Comparison of ENCODE assay signal across 9 cellular contexts in genomic region chr6:31204751-31205145, GRCh38. TPM values are rescaled to one million over a fixed set of nuclear protein-coding genes. Genes with fewer than 3 reads are reported as not detected.
DNase-seq lines count a peak whose midpoint lies in the region; ATAC-seq and TF ChIP-seq lines count a peak whose summit lies in the region.
"Had no signal": no experiment of that assay in that cellular context is flagged by ENCODE, and none has a peak within 500 bp of the region (broad histone marks: within the 10 kb centered on the region; RNA-seq: fewer than 3 reads in every experiment).

No MANE protein-coding gene starts in this region.

- TF ChIP-seq CTCF in foreskin fibroblast (IDR thresholded peaks at IDR 0.05; ENCODE audit: low read depth, low read length) (no peak), suprapubic skin (IDR thresholded peaks at IDR 0.05) (no peak)

- H3K36me3 ChIP-seq in suprapubic skin: no peaks in the 10 kb centered on the region

- no peak for TF ChIP-seq POLR2A in suprapubic skin (IDR thresholded peaks at IDR 0.05)

- intact Hi-C loops in left colon (cut with DNase I, micrococcal nuclease): no loop called here

- TF ChIP-seq EP300 in suprapubic skin (IDR thresholded peaks at IDR 0.05): no peak

- no peak for ATAC-seq in left colon
- ATAC-seq in HG02678 (IDR thresholded peaks at IDR 0.05; ENCODE audit: unreplicated experiment): no peak

- H3K27ac Mint-ChIP-seq in activated T-cell treated with anti-CD3 and anti-CD28 coated beads, Interleukin-2, amount 50 U/mL, for 24 hours: peak overlapping the region; percentile 99

- DNase-seq in activated T-cell treated with anti-CD3 and anti-CD28 coated beads, Interleukin-2, amount 50 U/mL, for 24 hours: no peak
- no peak for DNase-seq in activated T-cell treated with anti-CD3 and anti-CD28 coated beads, Interleukin-2, amount 50 U/mL, for 1 hour
- DNase-seq in RPMI7951 (ENCODE audit: low read depth) (peak; percentile 13), foreskin fibroblast (peak; percentile 4 to 19), suprapubic skin (ENCODE audit: low spot score in 2 of 2) (no peak), left colon (no peak), NCI-H748 (lab: John Stamatoyannopoulos, UW; ENCODE audit: unreplicated experiment) (no peak)
- DNase-seq: islet precursor cell had no signal

- peaks cover 5% of the 10 kb centered on the region for H3K9me3 Mint-ChIP-seq in activated T-cell treated with anti-CD3 and anti-CD28 coated beads, Interleukin-2, amount 50 U/mL, for 24 hours

- WGBS in suprapubic skin: 83% methylated on average over 4 of the region's 4 CpGs

- H3K4me3 ChIP-seq in foreskin fibroblast (ENCODE audit: low read depth in 1 of 2, low read length in 2 of 2): no peak overlapping the region
- H3K4me3 ChIP-seq in suprapubic skin: peak overlapping the region; percentile 53

- H3K4me1 ChIP-seq in suprapubic skin: peaks cover 13% of the 10 kb centered on the region

- H3K36me3 Mint-ChIP-seq in activated T-cell treated with anti-CD3 and anti-CD28 coated beads, Interleukin-2, amount 50 U/mL, for 24 hours (ENCODE audit: low read depth): peaks cover 11% of the 10 kb centered on the region

- H3K27ac ChIP-seq in suprapubic skin: no peak overlapping the region

- no peaks in the 10 kb centered on the region for H3K9me3 ChIP-seq in suprapubic skin

- H3K27me3 ChIP-seq in suprapubic skin: no peaks in the 10 kb centered on the region

- H3K4me1 Mint-ChIP-seq in activated T-cell treated with anti-CD3 and anti-CD28 coated beads, Interleukin-2, amount 50 U/mL, for 24 hours (ENCODE audit: low read depth): peaks cover 59% of the 10 kb centered on the region

- peak overlapping the region; percentile 87 for H3K4me3 Mint-ChIP-seq in activated T-cell treated with anti-CD3 and anti-CD28 coated beads, Interleukin-2, amount 50 U/mL, for 24 hours

- no peaks in the 10 kb centered on the region for H3K27me3 Mint-ChIP-seq in activated T-cell treated with anti-CD3 and anti-CD28 coated beads, Interleukin-2, amount 50 U/mL, for 24 hours

RNA-seq across cellular contexts. Expression of gene POU5F1, which starts 34.3 kb away (rescaled TPM):
- total RNA-seq in RPMI7951 (2014; rRNA removed; shearing (Covaris generic)): 0.36 TPM in 1 of 2 replicates, not detected in the other
- 10 to 100 TPM in 1 of 4 donors, 1 to 10 TPM in 2, under 1 TPM in 1; 0.85 to 13.0 (median 7.7) TPM for total RNA-seq in suprapubic skin
- total RNA-seq in left colon: 1 to 10 TPM; 1.8 to 6.3 TPM

RNA-seq across cellular contexts. Expression of gene TCF19, which starts 46.4 kb away (rescaled TPM):
- 49.5 and 53.1 TPM in 2 replicates for total RNA-seq in RPMI7951 (2014; rRNA removed; shearing (Covaris generic))
- total RNA-seq in suprapubic skin: 10 to 100 TPM; 14.8 to 24.3 (median 23.8) TPM
- total RNA-seq in left colon: 1 to 10 TPM; 4.2 to 7.1 TPM

RNA-seq across cellular contexts. Expression of gene CCHCR1, which starts 47.1 kb away (rescaled TPM):
- total RNA-seq in RPMI7951 (2014; rRNA removed; shearing (Covaris generic)): 23.4 and 26.0 TPM in 2 replicates
- 10 to 100 TPM; 10.7 to 33.4 (median 16.5) TPM for total RNA-seq in suprapubic skin
- total RNA-seq in left colon: 10 to 100 TPM; 24.3 to 39.0 TPM

Comparison
In these comparisons a context has a peak if more than half of its experiments do, and no peak if none do; other contexts are left out.
1. DNase-seq: peak in RPMI7951 (single experiment) and foreskin fibroblast (2 of 2); none in activated T-cell treated with anti-CD3 and anti-CD28 coated beads, Interleukin-2, amount 50 U/mL, for 24 hours (single experiment), activated T-cell treated with anti-CD3 and anti-CD28 coated beads, Interleukin-2, amount 50 U/mL, for 1 hour (single experiment), suprapubic skin (0 of 2), left colon (0 of 2) and NCI-H748 (single experiment).